In the genomic region with DNA sequence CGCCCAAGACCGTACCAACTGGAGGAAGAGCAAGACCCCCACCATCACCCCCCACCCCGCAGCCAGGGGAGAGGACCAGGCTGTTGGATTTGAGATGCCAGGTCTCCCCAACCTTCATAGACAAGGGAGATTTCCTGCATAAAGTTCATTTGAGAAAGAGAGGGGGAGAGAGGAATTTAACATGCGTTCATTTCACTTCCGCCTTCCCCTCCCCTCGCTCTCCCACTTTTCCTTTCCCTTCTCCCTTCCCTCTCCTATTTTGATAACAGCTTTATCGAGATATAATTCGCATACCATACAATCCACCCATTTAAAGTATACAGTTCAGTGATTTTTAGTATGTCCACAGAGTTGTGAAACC, we compare ENCODE assay signal across 13 cellular contexts. TPM values are rescaled to one million over a fixed set of nuclear protein-coding genes. Genes with fewer than 3 reads are reported as not detected.
DNase-seq lines count a peak whose midpoint lies in the region; ATAC-seq, FAIRE-seq and TF ChIP-seq lines count a peak whose summit lies in the region.
"Had no signal": no experiment of that assay in that cellular context is flagged by ENCODE, and none has a peak within 500 bp of the region (broad histone marks: within the 10 kb centered on the region; RNA-seq: fewer than 3 reads in every experiment).

No MANE protein-coding gene starts in this region.

- no peak for TF ChIP-seq CTCF in astrocyte (IDR thresholded peaks at IDR 0.05; ENCODE audit: insufficient read depth, low read depth, low read length)
- no peak for TF ChIP-seq CTCF in mesothelial cell of epicardium (IDR thresholded peaks at IDR 0.05; ENCODE audit: unreplicated experiment)

- H3K36me3 ChIP-seq in CD4-positive, CD25-positive, alpha-beta regulatory T cell (ENCODE audit: control insufficient read depth, insufficient read depth, low read length), result no peaks in the 10 kb centered on the region
- no peaks in the 10 kb centered on the region for H3K36me3 ChIP-seq in CD4-positive, alpha-beta memory T cell (ENCODE audit: insufficient read depth, low read length)
- no peaks in the 10 kb centered on the region for H3K36me3 ChIP-seq in astrocyte (ENCODE audit: insufficient read depth, low read length)
- H3K36me3 ChIP-seq: thyroid gland had no signal

- no peak overlapping the region for H2AFZ ChIP-seq in astrocyte (ENCODE audit: low read depth, low read length)

- no peak overlapping the region for H3K9ac ChIP-seq in astrocyte (ENCODE audit: low read length)

- H3K27ac ChIP-seq in CD4-positive, CD25-positive, alpha-beta regulatory T cell (ENCODE audit: insufficient read depth, low read length, poor library complexity, severe bottlenecking), result no peak overlapping the region
- no peak overlapping the region for H3K27ac ChIP-seq in CD4-positive, alpha-beta memory T cell (ENCODE audit: low read depth, low read length)
- H3K27ac ChIP-seq in astrocyte (ENCODE audit: low read depth, low read length), result no peak overlapping the region
- H3K27ac ChIP-seq: C4-2B, HL-60, thyroid gland had no signal

- no peak overlapping the region for H3K27ac Mint-ChIP-seq in CD4-positive, CD25-positive, alpha-beta regulatory T cell
- H3K27ac Mint-ChIP-seq in CD4-positive, alpha-beta memory T cell, result no peak overlapping the region
- H3K27ac Mint-ChIP-seq in astrocyte (ENCODE audit: unreplicated experiment), result peak overlapping the region; percentile 14
- H3K27ac Mint-ChIP-seq in mesothelial cell of epicardium, result no peak overlapping the region

- ATAC-seq in CD4-positive, CD25-positive, alpha-beta regulatory T cell (ENCODE audit: low read depth in 2 of 2), result no peak
- no peak for ATAC-seq in GM21360 (IDR thresholded peaks at IDR 0.05; ENCODE audit: unreplicated experiment)

- POLR2A ChIA-PET in CD4-positive, alpha-beta memory T cell (lab: Charles Lee; ENCODE audit: partially characterized antibody), result no interaction called here

- no peak for DNase-seq in CD4-positive, CD25-positive, alpha-beta regulatory T cell
- no peak for DNase-seq in CD4-positive, alpha-beta memory T cell
- DNase-seq in astrocyte (ENCODE audit: low read depth), result no peak
- DNase-seq in mesothelial cell of epicardium (ENCODE audit: low spot score in 2 of 2, unreplicated experiment in 2 of 2), result no peak
- no peak for DNase-seq in DMS53 treated with DMSO at 0.1 percent for 48 hours (lab: John Stamatoyannopoulos, UW; ENCODE audit: unreplicated experiment)
- no peak for DNase-seq in SW 1271 (lab: John Stamatoyannopoulos, UW)
- DNase-seq: activated CD4-positive, alpha-beta T cell treated with anti-CD3 and anti-CD28 coated beads for 1 hour; activated effector memory CD4-positive, alpha-beta T cell treated with anti-CD3 and anti-CD28 coated beads, Interleukin-2, amount 50 U/mL, for 16 hours; kidney glomerular epithelial cell; thyroid gland had no signal

- H3K4me3 Mint-ChIP-seq in CD4-positive, CD25-positive, alpha-beta regulatory T cell, result peak overlapping the region in 3 of 4 donors; percentile 30 to 77 (median 38)
- H3K4me3 Mint-ChIP-seq in CD4-positive, alpha-beta memory T cell, result peak overlapping the region; percentile 33 to 90 (median 68)
- H3K4me3 Mint-ChIP-seq in astrocyte (ENCODE audit: unreplicated experiment) (peak overlapping the region; percentile 36), mesothelial cell of epicardium (peak overlapping the region; percentile 4)

- CTCF ChIA-PET in CD4-positive, alpha-beta memory T cell (lab: Charles Lee; ENCODE audit: partially characterized antibody), result no interaction called here

- no peak for FAIRE-seq in astrocyte (lab: Jason Lieb, UNC)

- H3K4me2 ChIP-seq in astrocyte (ENCODE audit: low read length), result no peak overlapping the region

- H3K79me2 ChIP-seq in astrocyte (ENCODE audit: insufficient read depth, low read length), result no peaks in the 10 kb centered on the region

- intact Hi-C loops in CD4-positive, alpha-beta memory T cell (cut with micrococcal nuclease), result no loop called here

- no peak overlapping the region for H3K4me3 ChIP-seq in CD4-positive, CD25-positive, alpha-beta regulatory T cell (ENCODE audit: low read depth, low read length)
- no peak overlapping the region for H3K4me3 ChIP-seq in CD4-positive, alpha-beta memory T cell (ENCODE audit: low read length in 2 of 2)
- H3K4me3 ChIP-seq in astrocyte (ENCODE audit: insufficient read depth, low read depth, low read length), result no peak overlapping the region
- H3K4me3 ChIP-seq: thyroid gland had no signal

- peaks cover 0 to 6% (median 0%) of the 10 kb centered on the region in 7 donors for H3K9me3 Mint-ChIP-seq in CD4-positive, CD25-positive, alpha-beta regulatory T cell
- H3K9me3 Mint-ChIP-seq in CD4-positive, alpha-beta memory T cell, result peaks cover 0 to 4% (median 0%) of the 10 kb centered on the region in 8 donors
- peaks cover 18% of the 10 kb centered on the region for H3K9me3 Mint-ChIP-seq in astrocyte (ENCODE audit: unreplicated experiment)
- no peaks in the 10 kb centered on the region for H3K9me3 Mint-ChIP-seq in mesothelial cell of epicardium

- H3K27me3 Mint-ChIP-seq in CD4-positive, CD25-positive, alpha-beta regulatory T cell, result peaks cover 100% of the 10 kb centered on the region
- H3K27me3 Mint-ChIP-seq in CD4-positive, alpha-beta memory T cell, result peaks cover 70 to 71% of the 10 kb centered on the region in 2 donors
- H3K27me3 Mint-ChIP-seq in astrocyte (ENCODE audit: low read depth, unreplicated experiment), result peaks cover 89% of the 10 kb centered on the region
- peaks cover 98% of the 10 kb centered on the region for H3K27me3 Mint-ChIP-seq in mesothelial cell of epicardium (ENCODE audit: low read depth)

- H3K27me3 ChIP-seq in CD4-positive, CD25-positive, alpha-beta regulatory T cell (ENCODE audit: control insufficient read depth, insufficient read depth, low read length), result peaks cover 44% of the 10 kb centered on the region
- H3K27me3 ChIP-seq in CD4-positive, alpha-beta memory T cell (ENCODE audit: insufficient read depth, low read length), result peaks cover 79% of the 10 kb centered on the region
- peaks cover 99% of the 10 kb centered on the region for H3K27me3 ChIP-seq in astrocyte (ENCODE audit: insufficient read depth, low read length)

- peaks cover 21% of the 10 kb centered on the region for H3K4me1 ChIP-seq in CD4-positive, CD25-positive, alpha-beta regulatory T cell (ENCODE audit: control insufficient read depth, insufficient read depth, low read length, poor library complexity, severe bottlenecking)
- peaks cover 27% of the 10 kb centered on the region for H3K4me1 ChIP-seq in CD4-positive, alpha-beta memory T cell (ENCODE audit: insufficient read depth, low read length)
- no peaks in the 10 kb centered on the region for H3K4me1 ChIP-seq in astrocyte (ENCODE audit: insufficient read depth, low read length)

- H4K20me1 ChIP-seq in astrocyte (ENCODE audit: insufficient read depth, low read length), result peaks cover 28% of the 10 kb centered on the region

- no peaks in the 10 kb centered on the region for H3K36me3 Mint-ChIP-seq in CD4-positive, CD25-positive, alpha-beta regulatory T cell
- no peaks in the 10 kb centered on the region for H3K36me3 Mint-ChIP-seq in CD4-positive, alpha-beta memory T cell
- H3K36me3 Mint-ChIP-seq in astrocyte (ENCODE audit: low read depth, unreplicated experiment) (peaks cover 1% of the 10 kb centered on the region), mesothelial cell of epicardium (no peaks in the 10 kb centered on the region)

- H3K4me1 Mint-ChIP-seq in CD4-positive, CD25-positive, alpha-beta regulatory T cell, result peaks cover 15 to 52% (median 19%) of the 10 kb centered on the region in 4 donors
- peaks cover 14 to 56% (median 42%) of the 10 kb centered on the region in 4 donors for H3K4me1 Mint-ChIP-seq in CD4-positive, alpha-beta memory T cell
- H3K4me1 Mint-ChIP-seq in astrocyte (ENCODE audit: low read depth, unreplicated experiment) (peaks cover 6% of the 10 kb centered on the region), mesothelial cell of epicardium (peaks cover 20% of the 10 kb centered on the region)

- H3K9me3 ChIP-seq in CD4-positive, CD25-positive, alpha-beta regulatory T cell (ENCODE audit: control insufficient read depth in 2 of 2, low read length in 2 of 2), result no peaks in the 10 kb centered on the region
- no peaks in the 10 kb centered on the region for H3K9me3 ChIP-seq in CD4-positive, alpha-beta memory T cell (ENCODE audit: control insufficient read depth in 1 of 2, low read length in 2 of 2)
- no peaks in the 10 kb centered on the region for H3K9me3 ChIP-seq in astrocyte (ENCODE audit: insufficient read depth, low read depth, low read length)
- H3K9me3 ChIP-seq: thyroid gland had no signal

RNA-seq across cellular contexts. Expression of gene NKX2-5, which starts 4.2 kb away (rescaled TPM):
- total RNA-seq in CD4-positive, CD25-positive, alpha-beta regulatory T cell, result not detected
- not detected for polyA plus RNA-seq in CD4-positive, CD25-positive, alpha-beta regulatory T cell
- total RNA-seq in CD4-positive, alpha-beta memory T cell, result not detected
- polyA plus RNA-seq in CD4-positive, alpha-beta memory T cell, result not detected
- 0.26 and 0.59 TPM in 2 replicates for total RNA-seq in astrocyte
- total RNA-seq in mesothelial cell of epicardium, result 0.27 to 0.76 TPM (median 0.27 TPM) in 3 replicates
- total RNA-seq: thyroid gland had no signal

Comparison
In these comparisons a context has a peak if more than half of its experiments do, and no peak if none do; other contexts are left out.
1. H3K4me3 Mint-ChIP-seq: peak in every context shown above with its lines; median percentile 68 in CD4-positive, alpha-beta memory T cell; 38 in CD4-positive, CD25-positive, alpha-beta regulatory T cell; 36 in astrocyte; 4 in mesothelial cell of epicardium.